Comparison of ENCODE assay signal across 8 cellular contexts in the genomic region with DNA sequence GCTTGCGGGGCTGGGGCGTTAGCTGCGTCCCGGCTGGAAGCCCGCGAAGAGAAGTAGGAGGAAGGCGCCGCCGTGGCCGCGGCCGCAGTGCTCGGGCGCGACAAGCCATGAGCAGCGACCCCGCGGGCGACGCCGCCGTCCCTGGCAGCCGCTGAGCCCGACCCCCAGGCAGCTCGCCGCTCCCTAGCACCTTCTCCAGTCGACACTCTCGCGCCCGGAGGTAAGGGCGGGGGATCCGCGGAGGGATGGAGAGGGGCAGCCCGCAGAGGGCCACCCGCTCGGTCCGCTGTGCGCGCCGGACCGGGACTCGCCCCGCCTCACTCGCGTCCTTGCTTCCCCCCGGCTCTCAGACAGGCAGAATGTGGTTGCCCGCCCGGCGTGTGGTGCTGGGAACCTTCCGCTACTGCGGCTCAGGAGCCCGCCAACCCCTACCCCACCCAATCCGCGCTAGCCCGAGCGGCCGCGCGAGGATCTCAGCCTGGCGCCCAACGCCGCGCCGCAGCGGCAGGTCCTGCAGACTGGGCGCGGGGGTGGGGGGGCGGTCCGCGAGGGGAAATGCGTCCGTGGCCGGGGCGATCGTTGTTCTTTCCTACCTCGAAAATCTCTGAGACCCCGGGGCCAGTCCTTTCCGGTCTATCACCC. TPM values are rescaled to one million over a fixed set of nuclear protein-coding genes. Genes with fewer than 3 reads are reported as not detected.
DNase-seq lines count a peak whose midpoint lies in the region; ATAC-seq and TF ChIP-seq lines count a peak whose summit lies in the region.

Gene LRRC8C, plus strand, starts transcription at position 18 of the 642 bp plus-strand sequence. CDS start 53,354 bp downstream, outside the sequence.

- H2BK5ac ChIP-seq in mesenchymal stem cell (ENCODE audit: low read depth, low read length, poor library complexity, severe bottlenecking): no peak within 1 kb of the TSS

- no peak within 1 kb of the TSS for H2AK5ac ChIP-seq in mesenchymal stem cell (ENCODE audit: low read length, severe bottlenecking)

- H3K4me3 Mint-ChIP-seq in activated CD4-positive, alpha-beta memory T cell treated with anti-CD3 and anti-CD28 coated beads, Interleukin-2, amount 10 ng/mL, durations not matched to agents 7 days and 5 days: peak within 1 kb of the TSS; percentile 88

- DNase-seq in Ammon's horn (ENCODE audit: low spot score): peak; percentile 59
- DNase-seq in NCI-H2227 (lab: John Stamatoyannopoulos, UW; ENCODE audit: unreplicated experiment): peak; percentile 85
- peak; percentile 77 for DNase-seq in activated CD4-positive, alpha-beta memory T cell treated with anti-CD3 and anti-CD28 coated beads, Interleukin-2, amount 10 ng/mL, durations not matched to agents 7 days and 5 days
- DNase-seq in effector CD8-positive, alpha-beta T cell (lab: John Stamatoyannopoulos, UW): peak; percentile 26
- peak; percentile 67 for DNase-seq in mesenchymal stem cell
- peak; percentile 67 for DNase-seq in stimulated activated naive CD8-positive, alpha-beta T cell treated with anti-CD3 and anti-CD28 coated beads, Interleukin-15, Interleukin-2, amounts not matched to agents 100 U/mL and 50 U/mL, for 24 hours

- no peaks in the 10 kb centered on the region for H3K36me3 ChIP-seq in mesenchymal stem cell (ENCODE audit: control insufficient read depth in 1 of 2, insufficient read depth in 2 of 2, low read depth in 1 of 2, low read length in 2 of 2)

- no peak within 1 kb of the TSS for H3K27ac ChIP-seq in mesenchymal stem cell (ENCODE audit: low read length, poor library complexity, severe bottlenecking)

- ATAC-seq in HG03039 (IDR thresholded peaks at IDR 0.05; ENCODE audit: unreplicated experiment): peak; percentile 36
- ATAC-seq in stimulated activated naive CD8-positive, alpha-beta T cell treated with anti-CD3 and anti-CD28 coated beads, Interleukin-15, Interleukin-2, amounts not matched to agents 100 U/mL and 50 U/mL, for 24 hours: peak; percentile 26

- peak within 1 kb of the TSS; percentile 74 to 96 for H3K4me3 ChIP-seq in mesenchymal stem cell (ENCODE audit: insufficient read depth in 1 of 2, low read depth in 1 of 2, low read length in 2 of 2)

- H3K9me3 ChIP-seq in mesenchymal stem cell (ENCODE audit: control insufficient read depth, low read length): no peaks in the 10 kb centered on the region

- CTCF ChIA-PET in activated CD4-positive, alpha-beta memory T cell treated with anti-CD3 and anti-CD28 coated beads, Interleukin-2, amount 10 ng/mL, durations not matched to agents 7 days and 5 days (lab: Charles Lee): interaction anchor here (0.7 to 10.7 kb wide), 12 partner anchors 10 to 126 kb away, joined by 3 to 174 read pairs (median 4); no protein-coding TSS in a partner anchor

- peaks cover 9% of the 10 kb centered on the region for H3K4me1 ChIP-seq in mesenchymal stem cell (ENCODE audit: control insufficient read depth, insufficient read depth, low read depth, low read length)

- H3K18ac ChIP-seq in mesenchymal stem cell (ENCODE audit: low read depth in 1 of 2, low read length in 2 of 2): peak within 1 kb of the TSS; percentile 96

- H3K14ac ChIP-seq in mesenchymal stem cell (ENCODE audit: low read length in 2 of 2): peak within 1 kb of the TSS in 1 of 2 experiments; percentile 66

- H3K27me3 Mint-ChIP-seq in activated CD4-positive, alpha-beta memory T cell treated with anti-CD3 and anti-CD28 coated beads, Interleukin-2, amount 10 ng/mL, durations not matched to agents 7 days and 5 days: no peaks in the 10 kb centered on the region

- TF ChIP-seq POLR2A in GM18526 (IDR thresholded peaks at IDR 0.05; ENCODE audit: extremely low read depth, insufficient read length): peak; percentile 30

- peak within 1 kb of the TSS; percentile 96 for H4K91ac ChIP-seq in mesenchymal stem cell (ENCODE audit: low read length)

- H3K27ac Mint-ChIP-seq in activated CD4-positive, alpha-beta memory T cell treated with anti-CD3 and anti-CD28 coated beads, Interleukin-2, amount 10 ng/mL, durations not matched to agents 7 days and 5 days: peak within 1 kb of the TSS; percentile 89

- peaks cover 71% of the 10 kb centered on the region for H3K4me1 Mint-ChIP-seq in activated CD4-positive, alpha-beta memory T cell treated with anti-CD3 and anti-CD28 coated beads, Interleukin-2, amount 10 ng/mL, durations not matched to agents 7 days and 5 days

- peaks cover 62% of the 10 kb centered on the region for H3K36me3 Mint-ChIP-seq in activated CD4-positive, alpha-beta memory T cell treated with anti-CD3 and anti-CD28 coated beads, Interleukin-2, amount 10 ng/mL, durations not matched to agents 7 days and 5 days (ENCODE audit: low read depth)

- peak within 1 kb of the TSS; percentile 78 for H2BK15ac ChIP-seq in mesenchymal stem cell (ENCODE audit: low read depth, poor library complexity, severe bottlenecking)

- H3K9me3 Mint-ChIP-seq in activated CD4-positive, alpha-beta memory T cell treated with anti-CD3 and anti-CD28 coated beads, Interleukin-2, amount 10 ng/mL, durations not matched to agents 7 days and 5 days: no peaks in the 10 kb centered on the region

- peak within 1 kb of the TSS; percentile 97 for H3K4me2 ChIP-seq in mesenchymal stem cell (ENCODE audit: low read length, poor library complexity, severe bottlenecking)

- H2BK120ac ChIP-seq in mesenchymal stem cell (ENCODE audit: low read depth, low read length): peak within 1 kb of the TSS; percentile 90

- peak within 1 kb of the TSS; percentile 92 for H2AFZ ChIP-seq in mesenchymal stem cell (ENCODE audit: low read depth, low read length)

- 0% methylated on average over 36 of the region's 78 CpGs for WGBS in mesenchymal stem cell

- H3K9ac ChIP-seq in mesenchymal stem cell (ENCODE audit: low read length): peak within 1 kb of the TSS; percentile 91

- no peaks in the 10 kb centered on the region for H3K27me3 ChIP-seq in mesenchymal stem cell (ENCODE audit: control insufficient read depth in 1 of 2, insufficient read depth in 1 of 2, low read length in 2 of 2)

- POLR2A ChIA-PET in activated CD4-positive, alpha-beta memory T cell treated with anti-CD3 and anti-CD28 coated beads, Interleukin-2, amount 10 ng/mL, durations not matched to agents 7 days and 5 days (lab: Charles Lee): interaction anchor here (0.6 to 24.5 kb wide), 28 partner anchors 12 to 210 kb away, joined by 3 to 828 read pairs (median 4); partner anchors contain the start of genes LRRC8B and LRRC8D

- peak within 1 kb of the TSS in 1 of 2 experiments; percentile 46 for H3K23ac ChIP-seq in mesenchymal stem cell (ENCODE audit: low read length in 2 of 2)

- peaks cover 6% of the 10 kb centered on the region for H3K79me1 ChIP-seq in mesenchymal stem cell (replicated peaks; ENCODE audit: low read length, poor library complexity, severe bottlenecking)

- peak within 1 kb of the TSS; percentile 83 to 86 for H2BK12ac ChIP-seq in mesenchymal stem cell (ENCODE audit: low read length in 2 of 2)

- peak within 1 kb of the TSS; percentile 97 for H4K8ac ChIP-seq in mesenchymal stem cell (ENCODE audit: low read length)

- H3K4ac ChIP-seq in mesenchymal stem cell (ENCODE audit: low read depth in 1 of 2, low read length in 2 of 2): peak within 1 kb of the TSS; percentile 93 to 94

RNA-seq across cellular contexts. Expression of gene LRRC8C, which starts in this region (rescaled TPM):
- 10 to 100 TPM; 52.5 to 55.6 TPM for total RNA-seq in activated CD4-positive, alpha-beta memory T cell treated with anti-CD3 and anti-CD28 coated beads, Interleukin-2, amount 10 ng/mL, durations not matched to agents 7 days and 5 days
- 11.7 TPM for polyA plus RNA-seq in mesenchymal stem cell (2013, experiment 1 of 2)
- polyA plus RNA-seq in mesenchymal stem cell (2013, experiment 2 of 2): 12.3 TPM

Comparison
In these comparisons a context has a peak if more than half of its experiments do, and no peak if none do; other contexts are left out.
1. DNase-seq: peak in every context shown above with its lines; median percentile 85 in NCI-H2227; 77 in activated CD4-positive, alpha-beta memory T cell treated with anti-CD3 and anti-CD28 coated beads, Interleukin-2, amount 10 ng/mL, durations not matched to agents 7 days and 5 days; 67 in mesenchymal stem cell; 67 in stimulated activated naive CD8-positive, alpha-beta T cell treated with anti-CD3 and anti-CD28 coated beads, Interleukin-15, Interleukin-2, amounts not matched to agents 100 U/mL and 50 U/mL, for 24 hours; 59 in Ammon's horn; 26 in effector CD8-positive, alpha-beta T cell.